Comparison of ENCODE assay signal across 9 cellular contexts in genomic region chr10:74153123-74153522, GRCh38.
DNase-seq lines count a peak whose midpoint lies in the region; ATAC-seq and TF ChIP-seq lines count a peak whose summit lies in the region.
"Had no signal": no experiment of that assay in that cellular context is flagged by ENCODE, and none has a peak within 500 bp of the region (broad histone marks: within the 10 kb centered on the region; RNA-seq: fewer than 3 reads in every experiment).

No MANE protein-coding gene starts in this region.

- H3K9ac ChIP-seq in OCI-LY1 (ENCODE audit: low read length), result no peak overlapping the region; the same call in 1 of the 2 replicates

- no peak overlapping the region for H3K27ac Mint-ChIP-seq in stimulated activated memory B cell treated with anti-CD40 and anti-IgM and Interleukin-4, amounts not matched to agents 10 μg/mL and 1 μg/mL and 100 μg/mL, for 72 hours

- no peaks in the 10 kb centered on the region for H4K20me1 ChIP-seq in OCI-LY1 (ENCODE audit: insufficient read depth, low read length)

- H3K27me3 Mint-ChIP-seq in stimulated activated memory B cell treated with anti-CD40 and anti-IgM and Interleukin-4, amounts not matched to agents 10 μg/mL and 1 μg/mL and 100 μg/mL, for 72 hours, result no peaks in the 10 kb centered on the region

- no peaks in the 10 kb centered on the region for H3K27me3 ChIP-seq in OCI-LY1 (ENCODE audit: insufficient read depth, low read length)

- DNase-seq in NCI-H82 (lab: John Stamatoyannopoulos, UW), result peak; percentile 19
- no peak for DNase-seq in NCI-H82 treated with DMSO at 0.1 percent for 48 hours (lab: John Stamatoyannopoulos, UW; ENCODE audit: unreplicated experiment)
- DNase-seq in fibroblast of peridontal ligament (ENCODE audit: extremely low read depth), result peak; percentile 77
- DNase-seq: C1 segment of cervical spinal cord had no signal

- H3K4me1 ChIP-seq in OCI-LY1 (ENCODE audit: insufficient read depth, low read length, severe bottlenecking), result peaks cover 32% of the 10 kb centered on the region

- H3K4me3 Mint-ChIP-seq in stimulated activated memory B cell treated with anti-CD40 and anti-IgM and Interleukin-4, amounts not matched to agents 10 μg/mL and 1 μg/mL and 100 μg/mL, for 72 hours, result peak overlapping the region; percentile 1

- H3K4me2 ChIP-seq in OCI-LY1 (ENCODE audit: low read length), result peak overlapping the region; percentile 74; the same call in 1 of the 2 replicates

- no peaks in the 10 kb centered on the region for H3K9me2 ChIP-seq in OCI-LY1 (ENCODE audit: low read depth, low read length)

- H3K4me3 ChIP-seq in OCI-LY1 (ENCODE audit: low read depth, low read length, poor library complexity, severe bottlenecking), result peak overlapping the region; percentile 80

- no peaks in the 10 kb centered on the region for H3K9me3 ChIP-seq in OCI-LY1 (ENCODE audit: low read length)

- H3K36me3 Mint-ChIP-seq in stimulated activated memory B cell treated with anti-CD40 and anti-IgM and Interleukin-4, amounts not matched to agents 10 μg/mL and 1 μg/mL and 100 μg/mL, for 72 hours, result peaks cover under 1% of the 10 kb centered on the region

- no peak for TF ChIP-seq CTCF in OCI-LY1 (IDR thresholded peaks at IDR 0.05; ENCODE audit: low read length)

- H2AFZ ChIP-seq in OCI-LY1 (ENCODE audit: low read length), result no peak overlapping the region

- no peak for ATAC-seq in stimulated activated memory B cell treated with anti-CD40 and anti-IgM and Interleukin-4, amounts not matched to agents 10 μg/mL and 1 μg/mL and 100 μg/mL, for 72 hours
- no peak for ATAC-seq in GM18511 (IDR thresholded peaks at IDR 0.05; ENCODE audit: unreplicated experiment)
- no peak for ATAC-seq in GM18861 (IDR thresholded peaks at IDR 0.05; ENCODE audit: unreplicated experiment)
- ATAC-seq in HG03135 (IDR thresholded peaks at IDR 0.05; ENCODE audit: unreplicated experiment), result no peak

- H3K4me1 Mint-ChIP-seq in stimulated activated memory B cell treated with anti-CD40 and anti-IgM and Interleukin-4, amounts not matched to agents 10 μg/mL and 1 μg/mL and 100 μg/mL, for 72 hours, result peaks cover 48% of the 10 kb centered on the region

- no peak overlapping the region for H3K27ac ChIP-seq in OCI-LY1 (ENCODE audit: low read depth, low read length, poor library complexity, severe bottlenecking)

- H3F3A ChIP-seq in OCI-LY1 (ENCODE audit: insufficient read depth, low read length), result no peaks in the 10 kb centered on the region

- no peaks in the 10 kb centered on the region for H3K9me3 Mint-ChIP-seq in stimulated activated memory B cell treated with anti-CD40 and anti-IgM and Interleukin-4, amounts not matched to agents 10 μg/mL and 1 μg/mL and 100 μg/mL, for 72 hours

- peaks cover 3% of the 10 kb centered on the region; the same call in 1 of the 2 replicates for H3K36me3 ChIP-seq in OCI-LY1 (ENCODE audit: insufficient read depth, low read length)

- peaks cover 34% of the 10 kb centered on the region for H3K79me2 ChIP-seq in OCI-LY1 (ENCODE audit: insufficient read depth, low read length)
